20 cellular contexts compared by ENCODE assay signal in the genomic region with DNA sequence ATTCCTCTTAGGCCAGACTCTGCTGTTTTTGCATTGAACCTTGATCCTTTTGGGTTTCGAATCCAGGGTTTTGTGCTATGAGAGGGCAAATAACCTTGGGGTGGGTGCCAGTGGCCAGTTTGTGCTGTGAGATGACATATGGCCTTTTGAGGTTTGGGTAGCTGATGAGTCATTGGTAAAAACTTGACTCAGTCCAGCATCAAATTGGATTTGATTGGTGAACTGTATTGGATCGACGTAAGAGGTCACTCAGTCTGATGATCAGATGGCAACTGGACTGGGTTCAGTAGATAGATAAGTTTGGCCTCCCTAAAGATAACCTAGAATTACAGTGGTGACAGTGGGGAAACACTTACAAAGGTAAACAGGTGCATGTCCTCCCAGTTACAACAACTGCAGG. TPM values are rescaled to one million over a fixed set of nuclear protein-coding genes. Genes with fewer than 3 reads are reported as not detected.
"Had no signal": no experiment of that assay in that cellular context is flagged by ENCODE, and none has a peak within 500 bp of the region (broad histone marks: within the 10 kb centered on the region; RNA-seq: fewer than 3 reads in every experiment).

No MANE protein-coding gene starts in this region.

- H3K36me3 ChIP-seq: cardiac muscle cell had no signal

- H3K27ac ChIP-seq: cardiac muscle cell, psoas muscle, VCaP had no signal

- H3K4me3 Mint-ChIP-seq: activated CD4-positive, alpha-beta memory T cell treated with anti-CD3 and anti-CD28 coated beads, Interleukin-2, amount 10 ng/mL, durations not matched to agents 7 days and 5 days; activated CD4-positive, alpha-beta T cell treated with anti-CD3 and anti-CD28 coated beads for 36 hours; activated naive CD8-positive, alpha-beta T cell treated with anti-CD3 and anti-CD28 coated beads, Interleukin-2, amount 50 U/mL, for 24 hours; nephron progenitor cell; stimulated activated naive CD8-positive, alpha-beta T cell treated with anti-CD3 and anti-CD28 coated beads, Interleukin-15, Interleukin-2, amounts not matched to agents 100 ng/mL and 50 ng/mL, for 24 hours had no signal

- H3K27ac Mint-ChIP-seq: activated CD4-positive, alpha-beta memory T cell treated with anti-CD3 and anti-CD28 coated beads, Interleukin-2, amount 10 ng/mL, durations not matched to agents 7 days and 5 days; activated CD4-positive, alpha-beta T cell treated with anti-CD3 and anti-CD28 coated beads for 36 hours; activated naive CD8-positive, alpha-beta T cell treated with anti-CD3 and anti-CD28 coated beads, Interleukin-2, amount 50 U/mL, for 24 hours; nephron progenitor cell; stimulated activated naive CD8-positive, alpha-beta T cell treated with anti-CD3 and anti-CD28 coated beads, Interleukin-15, Interleukin-2, amounts not matched to agents 100 ng/mL and 50 ng/mL, for 24 hours had no signal

- H3K9me3 Mint-ChIP-seq: activated CD4-positive, alpha-beta memory T cell treated with anti-CD3 and anti-CD28 coated beads, Interleukin-2, amount 10 ng/mL, durations not matched to agents 7 days and 5 days; activated naive CD8-positive, alpha-beta T cell treated with anti-CD3 and anti-CD28 coated beads, Interleukin-2, amount 50 U/mL, for 24 hours; stimulated activated naive CD8-positive, alpha-beta T cell treated with anti-CD3 and anti-CD28 coated beads, Interleukin-15, Interleukin-2, amounts not matched to agents 100 ng/mL and 50 ng/mL, for 24 hours had no signal

- H3K27me3 Mint-ChIP-seq: activated CD4-positive, alpha-beta memory T cell treated with anti-CD3 and anti-CD28 coated beads, Interleukin-2, amount 10 ng/mL, durations not matched to agents 7 days and 5 days; stimulated activated naive CD8-positive, alpha-beta T cell treated with anti-CD3 and anti-CD28 coated beads, Interleukin-15, Interleukin-2, amounts not matched to agents 100 ng/mL and 50 ng/mL, for 24 hours had no signal

- H3K27me3 ChIP-seq: cardiac muscle cell had no signal

- H3K4me1 ChIP-seq: psoas muscle had no signal

- H3K9me3 ChIP-seq: psoas muscle had no signal

- H3K4me3 ChIP-seq: cardiac muscle cell, psoas muscle had no signal

- ATAC-seq: activated CD4-positive, alpha-beta T cell treated with anti-CD3 and anti-CD28 coated beads for 36 hours; activated naive CD8-positive, alpha-beta T cell treated with anti-CD3 and anti-CD28 coated beads, Interleukin-2, amount 50 U/mL, for 24 hours; psoas muscle had no signal

- H3K4me1 Mint-ChIP-seq: activated CD4-positive, alpha-beta memory T cell treated with anti-CD3 and anti-CD28 coated beads, Interleukin-2, amount 10 ng/mL, durations not matched to agents 7 days and 5 days; activated CD4-positive, alpha-beta T cell treated with anti-CD3 and anti-CD28 coated beads for 36 hours; activated naive CD8-positive, alpha-beta T cell treated with anti-CD3 and anti-CD28 coated beads, Interleukin-2, amount 50 U/mL, for 24 hours; nephron progenitor cell had no signal

- DNase-seq: activated CD4-positive, alpha-beta memory T cell treated with anti-CD3 and anti-CD28 coated beads, Interleukin-2, amount 10 ng/mL, durations not matched to agents 7 days and 5 days; activated CD4-positive, alpha-beta T cell treated with anti-CD3 and anti-CD28 coated beads for 36 hours; activated naive CD8-positive, alpha-beta T cell treated with anti-CD3 and anti-CD28 coated beads, Interleukin-2, amount 50 U/mL, for 24 hours; activated T-cell treated with anti-CD3 and anti-CD28 coated beads, Interleukin-2, amount 50 U/mL, for 48 hours; effector CD8-positive, alpha-beta T cell; hippocampal formation; mesendoderm; nephron progenitor cell; psoas muscle; stimulated activated CD4-positive, alpha-beta T cell treated with anti-CD3 and anti-CD28 coated beads, Interleukin-4, amount 100 ng/mL, for 24 hours; T1000 had no signal

RNA-seq across cellular contexts. Expression of a gene that starts 41.0 kb away (rescaled TPM):
- total RNA-seq: activated CD4-positive, alpha-beta memory T cell treated with anti-CD3 and anti-CD28 coated beads, Interleukin-2, amount 10 ng/mL, durations not matched to agents 7 days and 5 days; activated CD4-positive, alpha-beta T cell treated with anti-CD3 and anti-CD28 coated beads for 36 hours; astrocyte; cardiac muscle cell; glomerular endothelial cell; kidney epithelial cell; liver; omental fat pad; psoas muscle; urinary bladder had no signal
- polyA plus RNA-seq: cardiac muscle cell, liver, psoas muscle, urinary bladder had no signal
